ENCODE assay signal across 1 cellular context in the genomic region with DNA sequence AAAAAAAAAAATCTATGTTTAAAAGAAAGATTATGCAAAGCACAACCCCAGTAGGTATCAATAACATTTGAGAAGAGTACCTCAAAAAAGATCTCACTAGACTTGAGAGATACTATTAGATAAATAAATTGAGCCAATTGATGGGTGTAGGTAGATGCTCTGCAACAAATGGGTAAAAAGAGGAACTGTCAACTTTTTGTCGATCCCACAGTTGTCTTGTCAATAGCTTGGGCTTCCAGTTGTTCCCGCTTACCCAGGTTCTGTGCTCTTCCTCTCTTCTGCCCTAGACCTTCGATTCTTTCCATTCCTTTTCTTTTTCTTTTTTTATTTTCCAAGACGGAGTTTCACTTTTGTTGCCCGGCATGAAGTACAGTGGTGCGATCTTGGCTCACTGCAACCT.
TF ChIP-seq lines count a peak whose summit lies in the region.

No MANE protein-coding gene starts in this region.

TF ChIP-seq in GM12878, 131 proteins besides CTCF, POLR2A, EP300 and RAD21 (continued from another document):
- TF ChIP-seq, protein P1, sequence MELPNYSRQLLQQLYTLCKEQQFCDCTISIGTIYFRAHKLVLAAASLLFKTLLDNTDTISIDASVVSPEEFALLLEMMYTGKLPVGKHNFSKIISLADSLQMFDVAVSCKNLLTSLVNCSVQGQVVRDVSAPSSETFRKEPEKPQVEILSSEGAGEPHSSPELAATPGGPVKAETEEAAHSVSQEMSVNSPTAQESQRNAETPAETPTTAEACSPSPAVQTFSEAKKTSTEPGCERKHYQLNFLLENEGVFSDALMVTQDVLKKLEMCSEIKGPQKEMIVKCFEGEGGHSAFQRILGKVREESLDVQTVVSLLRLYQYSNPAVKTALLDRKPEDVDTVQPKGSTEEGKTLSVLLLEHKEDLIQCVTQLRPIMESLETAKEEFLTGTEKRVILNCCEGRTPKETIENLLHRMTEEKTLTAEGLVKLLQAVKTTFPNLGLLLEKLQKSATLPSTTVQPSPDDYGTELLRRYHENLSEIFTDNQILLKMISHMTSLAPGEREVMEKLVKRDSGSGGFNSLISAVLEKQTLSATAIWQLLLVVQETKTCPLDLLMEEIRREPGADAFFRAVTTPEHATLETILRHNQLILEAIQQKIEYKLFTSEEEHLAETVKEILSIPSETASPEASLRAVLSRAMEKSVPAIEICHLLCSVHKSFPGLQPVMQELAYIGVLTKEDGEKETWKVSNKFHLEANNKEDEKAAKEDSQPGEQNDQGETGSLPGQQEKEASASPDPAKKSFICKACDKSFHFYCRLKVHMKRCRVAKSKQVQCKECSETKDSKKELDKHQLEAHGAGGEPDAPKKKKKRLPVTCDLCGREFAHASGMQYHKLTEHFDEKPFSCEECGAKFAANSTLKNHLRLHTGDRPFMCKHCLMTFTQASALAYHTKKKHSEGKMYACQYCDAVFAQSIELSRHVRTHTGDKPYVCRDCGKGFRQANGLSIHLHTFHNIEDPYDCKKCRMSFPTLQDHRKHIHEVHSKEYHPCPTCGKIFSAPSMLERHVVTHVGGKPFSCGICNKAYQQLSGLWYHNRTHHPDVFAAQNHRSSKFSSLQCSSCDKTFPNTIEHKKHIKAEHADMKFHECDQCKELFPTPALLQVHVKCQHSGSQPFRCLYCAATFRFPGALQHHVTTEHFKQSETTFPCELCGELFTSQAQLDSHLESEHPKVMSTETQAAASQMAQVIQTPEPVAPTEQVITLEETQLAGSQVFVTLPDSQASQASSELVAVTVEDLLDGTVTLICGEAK (IDR thresholded peaks at IDR 0.05; ENCODE audit: borderline replicate concordance), result no peak
